In the genomic region with DNA sequence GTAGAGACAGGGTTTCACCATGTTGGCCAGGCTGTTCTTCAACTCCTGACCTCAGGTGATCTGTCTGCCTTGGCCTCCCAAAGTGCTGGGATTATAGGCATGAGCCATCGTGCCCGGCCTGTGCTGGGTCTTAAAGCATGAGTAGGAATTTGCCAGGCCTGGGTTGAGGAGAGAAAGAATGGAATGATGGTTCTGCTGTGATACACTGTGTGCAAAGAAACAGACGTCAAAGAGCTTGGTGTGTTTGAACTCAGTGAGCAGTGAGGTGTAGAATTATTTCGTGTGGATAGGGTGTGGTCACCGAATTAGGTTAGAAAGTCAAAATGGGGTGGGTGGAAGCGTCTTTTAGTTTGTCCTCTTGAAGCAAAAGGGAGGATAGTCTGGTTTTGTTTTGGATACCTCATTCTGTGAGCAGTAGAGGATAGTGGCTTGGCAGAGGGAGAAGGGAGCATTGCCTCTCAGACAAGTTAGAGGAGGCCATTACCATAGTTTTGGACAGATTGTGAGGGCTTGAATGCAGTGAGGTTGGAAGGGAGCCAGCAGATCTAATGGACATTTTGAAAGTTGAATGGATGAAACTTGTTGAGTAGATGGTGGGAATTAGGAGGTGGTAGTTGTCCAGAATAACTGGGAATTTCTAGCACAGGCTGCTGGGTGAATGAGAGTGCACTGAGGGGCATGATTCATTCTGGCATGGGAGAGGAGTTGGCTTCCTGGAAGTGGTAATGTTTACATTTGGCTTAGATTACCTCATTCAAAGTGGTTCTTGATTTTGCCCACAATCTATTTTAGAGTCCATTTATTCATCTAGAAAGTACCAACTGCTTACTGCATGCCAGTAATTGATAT, we compare ENCODE assay signal across 8 cellular contexts. TPM values are rescaled to one million over a fixed set of nuclear protein-coding genes. Genes with fewer than 3 reads are reported as not detected.
DNase-seq lines count a peak whose midpoint lies in the region; ATAC-seq and TF ChIP-seq lines count a peak whose summit lies in the region.

No MANE protein-coding gene starts in this region.

- no peak for TF ChIP-seq CTCF in choroid plexus epithelial cell (conservative IDR thresholded peaks at IDR 0.05; ENCODE audit: low read depth, low read length)
- TF ChIP-seq CTCF in natural killer cell (IDR thresholded peaks at IDR 0.05): no peak

- peaks cover 38 to 43% of the 10 kb centered on the region in 2 donors for H3K4me1 Mint-ChIP-seq in natural killer cell

- H3K4me1 ChIP-seq in SJSA1 (replicated peaks): peaks cover 71% of the 10 kb centered on the region

- H3K9me3 Mint-ChIP-seq in natural killer cell: no peaks in the 10 kb centered on the region

- H3K27ac ChIP-seq in SJSA1: peak overlapping the region; percentile 63

- no peaks in the 10 kb centered on the region for H3K36me3 Mint-ChIP-seq in natural killer cell

- intact Hi-C loops in natural killer cell (cut with micrococcal nuclease): no loop called here

- no peak overlapping the region for H3K4me3 Mint-ChIP-seq in natural killer cell

- H3K4me3 ChIP-seq in SJSA1 (no peak overlapping the region), choroid plexus epithelial cell (ENCODE audit: low read depth, low read length) (no peak overlapping the region)

- no peaks in the 10 kb centered on the region for H3K9me3 ChIP-seq in SJSA1 (replicated peaks)

- H3K27me3 Mint-ChIP-seq in natural killer cell (ENCODE audit: low read depth in 2 of 2): no peaks in the 10 kb centered on the region

- ATAC-seq in HG03175 (IDR thresholded peaks at IDR 0.05; ENCODE audit: unreplicated experiment) (peak; percentile 47), natural killer cell (peak; percentile 34 to 78 (median 52))

- H3K27ac Mint-ChIP-seq in natural killer cell: peak overlapping the region in 1 of 2 donors; percentile 80

- no peaks in the 10 kb centered on the region; the same call in 1 of the 2 replicates for H3K36me3 ChIP-seq in SJSA1

- H3K27me3 ChIP-seq in SJSA1 (replicated peaks): no peaks in the 10 kb centered on the region

- peak; percentile 9 for DNase-seq in stimulated activated CD4-positive, alpha-beta T cell treated with anti-CD3 and anti-CD28 coated beads, Interleukin-12 subunit alpha, Interleukin-12 subunit beta, amount 100 ng/mL, for 4 hours
- DNase-seq in stimulated activated CD4-positive, alpha-beta T cell treated with anti-CD3 and anti-CD28 coated beads, Interleukin-4, amount 100 ng/mL, for 1 hour: no peak
- peak; percentile 78 to 79 for DNase-seq in SJSA1 (ENCODE audit: low read depth in 1 of 2, low spot score in 2 of 2)
- peak; percentile 77 for DNase-seq in choroid plexus epithelial cell (ENCODE audit: low read depth)
- DNase-seq in natural killer cell: no peak
- no peak for DNase-seq in NCI-H345 (lab: John Stamatoyannopoulos, UW)
- DNase-seq in hippocampal formation (lab: John Stamatoyannopoulos, UW): no peak

RNA-seq across cellular contexts. Expression of a gene that starts 27.2 kb away (rescaled TPM):
- 65.4 and 79.3 TPM in 2 replicates for total RNA-seq in SJSA1 (2014; rRNA removed; shearing (Covaris generic))
- 100 to 1,000 TPM; 573 to 661 (median 647) TPM for total RNA-seq in natural killer cell

Comparison
In these comparisons a context has a peak if more than half of its experiments do, and no peak if none do; other contexts are left out.
1. DNase-seq: peak in stimulated activated CD4-positive, alpha-beta T cell treated with anti-CD3 and anti-CD28 coated beads, Interleukin-12 subunit alpha, Interleukin-12 subunit beta, amount 100 ng/mL, for 4 hours (single experiment), SJSA1 (2 of 2) and choroid plexus epithelial cell (single experiment); none in stimulated activated CD4-positive, alpha-beta T cell treated with anti-CD3 and anti-CD28 coated beads, Interleukin-4, amount 100 ng/mL, for 1 hour (single experiment), natural killer cell (single experiment), NCI-H345 (single experiment) and hippocampal formation (0 of 2).